Comparison of ENCODE assay signal across 15 cellular contexts in genomic region chr11:86587559-86588193, GRCh38.
DNase-seq lines count a peak whose midpoint lies in the region; ATAC-seq and TF ChIP-seq lines count a peak whose summit lies in the region.
"Had no signal": no experiment of that assay in that cellular context is flagged by ENCODE, and none has a peak within 500 bp of the region (broad histone marks: within the 10 kb centered on the region; RNA-seq: fewer than 3 reads in every experiment).

No MANE protein-coding gene starts in this region.

- H3K27ac ChIP-seq in right atrium auricular region = peak overlapping the region; percentile 9 to 43
- peak overlapping the region; percentile 85 for H3K27ac ChIP-seq in endodermal cell (ENCODE audit: low read depth, low read length)
- peak overlapping the region in 3 of 4 donors; percentile 24 to 72 (median 36) for H3K27ac ChIP-seq in gastrocnemius medialis

- H3K36me3 ChIP-seq in right atrium auricular region (no peaks in the 10 kb centered on the region), endodermal cell (ENCODE audit: control insufficient read depth, insufficient read depth, low read length) (no peaks in the 10 kb centered on the region), gastrocnemius medialis (no peaks in the 10 kb centered on the region)
- H3K36me3 ChIP-seq: MG63 had no signal

- DNase-seq in right atrium auricular region (ENCODE audit: low spot score) (no peak), Right ventricle myocardium inferior (ENCODE audit: missing footprints) (no peak), endodermal cell (no peak), gastrocnemius medialis (no peak), medulla oblongata (ENCODE audit: extremely low spot score) (no peak), NCI-H774 (lab: John Stamatoyannopoulos, UW) (no peak)
- DNase-seq: AML-193; CD4-positive, alpha-beta T cell; GOT3; MG63; NCI-H1105; NCI-H187; NCI-H446; SHP77 had no signal

- TF ChIP-seq POLR2A in gastrocnemius medialis (IDR thresholded peaks at IDR 0.05) = no peak

- intact Hi-C loops in Right ventricle myocardium inferior (cut with DNase I) = no loop called here
- intact Hi-C loops in gastrocnemius medialis (cut with DNase I; ENCODE audit: low total_unique reads) = no loop called here

- H3K4me3 ChIP-seq in right atrium auricular region (no peak overlapping the region), endodermal cell (ENCODE audit: low read length) (no peak overlapping the region), gastrocnemius medialis (no peak overlapping the region)
- H3K4me3 ChIP-seq: MG63 had no signal

- H3K27me3 Mint-ChIP-seq in endodermal cell (ENCODE audit: insufficient read depth) = no peaks in the 10 kb centered on the region
- H3K27me3 Mint-ChIP-seq: CD4-positive, alpha-beta T cell had no signal

- peaks cover 34% of the 10 kb centered on the region for H3K4me1 Mint-ChIP-seq in endodermal cell

- no peak for ATAC-seq in Right ventricle myocardium inferior
- no peak for ATAC-seq in gastrocnemius medialis
- no peak for ATAC-seq in GM18502 (IDR thresholded peaks at IDR 0.05; ENCODE audit: poor library complexity, unreplicated experiment)

- in situ Hi-C loops in gastrocnemius medialis (cut with MboI; ENCODE audit: low sequenced_read_pairs in 4 of 4) = no loop called here

- no peak overlapping the region for H3K27ac Mint-ChIP-seq in endodermal cell
- H3K27ac Mint-ChIP-seq: CD4-positive, alpha-beta T cell had no signal

- no peak overlapping the region for H3K4me3 Mint-ChIP-seq in endodermal cell
- H3K4me3 Mint-ChIP-seq: CD4-positive, alpha-beta T cell had no signal

- no peak overlapping the region for H3K9ac ChIP-seq in endodermal cell (ENCODE audit: extremely low read depth, low read length, poor library complexity, severe bottlenecking)

- no peaks in the 10 kb centered on the region for H3K9me3 Mint-ChIP-seq in endodermal cell
- H3K9me3 Mint-ChIP-seq: CD4-positive, alpha-beta T cell had no signal

- H3K9me3 ChIP-seq in right atrium auricular region = no peaks in the 10 kb centered on the region
- H3K9me3 ChIP-seq in endodermal cell (ENCODE audit: control insufficient read depth, low read length) = no peaks in the 10 kb centered on the region
- no peaks in the 10 kb centered on the region for H3K9me3 ChIP-seq in gastrocnemius medialis
- H3K9me3 ChIP-seq: MG63 had no signal

- TF ChIP-seq CTCF in right atrium auricular region (IDR thresholded peaks at IDR 0.05) (no peak), endodermal cell (conservative IDR thresholded peaks at IDR 0.05) (no peak), gastrocnemius medialis (IDR thresholded peaks at IDR 0.05 in 4 of 5, conservative IDR thresholded peaks at IDR 0.05 in 1 of 5) (no peak)

- no peaks in the 10 kb centered on the region for H3K27me3 ChIP-seq in right atrium auricular region
- H3K27me3 ChIP-seq in endodermal cell (ENCODE audit: control insufficient read depth, insufficient read depth, low read length, poor library complexity, severe bottlenecking) = no peaks in the 10 kb centered on the region
- H3K27me3 ChIP-seq in gastrocnemius medialis = no peaks in the 10 kb centered on the region
- H3K27me3 ChIP-seq: MG63 had no signal

- peaks cover 0 to 30% of the 10 kb centered on the region in 2 donors for H3K4me1 ChIP-seq in right atrium auricular region
- H3K4me1 ChIP-seq in endodermal cell (ENCODE audit: control insufficient read depth, insufficient read depth, low read length) = peaks cover 27% of the 10 kb centered on the region
- peaks cover 39 to 40% of the 10 kb centered on the region in 2 donors for H3K4me1 ChIP-seq in gastrocnemius medialis

- H3K36me3 Mint-ChIP-seq in endodermal cell (ENCODE audit: low read depth) = no peaks in the 10 kb centered on the region

- 91% methylated on average over 3 of the region's 3 CpGs; no CpG with 5 or more reads in 1 of the 2 experiments for WGBS in endodermal cell (ENCODE audit: insufficient coverage in 1 of 2, insufficient read length in 1 of 2), 2 experiments

Comparison
In these comparisons a context has a peak if more than half of its experiments do, and no peak if none do; other contexts are left out.
1. H3K27ac ChIP-seq: peak in every context shown above with its lines; median percentile 85 in endodermal cell; 36 in gastrocnemius medialis; 26 in right atrium auricular region.